ENCODE assay signal across 21 cellular contexts in the genomic region with DNA sequence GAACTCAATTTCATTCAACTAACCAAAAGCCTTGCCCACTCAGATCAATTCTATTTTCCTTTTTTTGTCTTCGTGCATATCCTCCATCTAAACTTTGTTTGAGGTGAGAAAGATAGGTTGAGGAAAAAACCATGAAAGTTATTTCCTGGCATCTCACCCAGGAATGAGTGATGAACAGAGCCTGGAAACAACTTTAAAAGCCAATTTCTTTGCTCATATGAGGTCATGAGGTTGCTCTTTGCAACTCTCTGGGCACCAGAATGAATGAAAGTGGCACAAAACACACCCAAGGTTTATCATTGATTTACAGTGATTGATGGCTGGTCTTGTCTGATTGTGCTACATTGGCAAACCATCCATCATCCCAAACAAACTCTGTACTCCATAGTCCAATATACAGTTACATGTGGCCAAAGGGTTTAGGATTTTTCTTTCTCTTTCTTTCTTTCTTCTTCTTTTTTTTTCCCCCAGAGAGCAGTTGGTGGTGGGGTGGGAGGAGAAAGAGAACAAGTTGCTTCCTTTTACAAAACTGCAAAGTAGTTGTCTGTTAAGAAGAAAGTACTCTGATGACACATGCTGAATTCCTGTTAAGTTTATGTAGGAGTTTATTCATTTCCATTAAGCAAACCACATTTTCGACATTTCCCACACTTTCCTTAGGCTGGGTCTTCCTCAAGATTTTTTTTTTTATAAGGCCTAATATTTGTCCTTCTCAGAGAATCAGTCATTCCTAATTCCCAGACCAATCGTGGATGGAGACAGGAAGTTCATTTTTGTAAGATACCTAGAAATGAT.
DNase-seq lines count a peak whose midpoint lies in the region; ATAC-seq and TF ChIP-seq lines count a peak whose summit lies in the region.
"Had no signal": no experiment of that assay in that cellular context is flagged by ENCODE, and none has a peak within 500 bp of the region (broad histone marks: within the 10 kb centered on the region; RNA-seq: fewer than 3 reads in every experiment).

No MANE protein-coding gene starts in this region.

- no peaks in the 10 kb centered on the region for H3K9me3 ChIP-seq in RWPE2 (ENCODE audit: severe bottlenecking)
- no peaks in the 10 kb centered on the region for H3K9me3 ChIP-seq in sigmoid colon
- no peaks in the 10 kb centered on the region for H3K9me3 ChIP-seq in mucosa of descending colon
- H3K9me3 ChIP-seq: right atrium auricular region had no signal

- H3K36me3 ChIP-seq in RWPE2 (ENCODE audit: low read depth) (no peaks in the 10 kb centered on the region), sigmoid colon (no peaks in the 10 kb centered on the region), mucosa of descending colon (ENCODE audit: low read depth) (no peaks in the 10 kb centered on the region)
- H3K36me3 ChIP-seq: right atrium auricular region had no signal

- H3K27ac Mint-ChIP-seq in stimulated activated naive CD8-positive, alpha-beta T cell treated with anti-CD3 and anti-CD28 coated beads, Interleukin-15, amount 100 ng/mL, for 72 hours, result no peak overlapping the region
- H3K27ac Mint-ChIP-seq: natural killer cell treated with Interleukin-12 subunit alpha and Interleukin-12 subunit beta and Interleukin-15 and Interleukin-18, amount 100 ng/mL, for 72 hours had no signal

- no peaks in the 10 kb centered on the region for H3K27me3 Mint-ChIP-seq in stimulated activated naive CD8-positive, alpha-beta T cell treated with anti-CD3 and anti-CD28 coated beads, Interleukin-15, amount 100 ng/mL, for 72 hours

- H3K4me1 ChIP-seq in RWPE2 (ENCODE audit: insufficient read depth, poor library complexity, severe bottlenecking) (peaks cover 12% of the 10 kb centered on the region), sigmoid colon (no peaks in the 10 kb centered on the region), mucosa of descending colon (ENCODE audit: low read depth) (no peaks in the 10 kb centered on the region)

- DNase-seq in NOMO-1 treated with DMSO at 0.1 percent for 48 hours (lab: John Stamatoyannopoulos, UW; ENCODE audit: unreplicated experiment) (peak; percentile 44), NOMO-1 treated with dmso at 0.1 percent for 144 hours (lab: John Stamatoyannopoulos, UW; ENCODE audit: unreplicated experiment) (no peak), RWPE2 (ENCODE audit: low spot score) (no peak), fibroblast of pulmonary artery (ENCODE audit: low read depth) (peak; percentile 72), sigmoid colon (no peak), mucosa of descending colon (no peak)
- no peak for DNase-seq in stimulated activated naive CD8-positive, alpha-beta T cell treated with anti-CD3 and anti-CD28 coated beads, Interleukin-15, amount 100 ng/mL, for 72 hours
- DNase-seq: 8988T; activated CD4-positive, CD25-positive, alpha-beta regulatory T cell; activated naive CD4-positive, alpha-beta T cell treated with Interleukin-2 at 50 U/mL for 16 hours; Calu3; hippocampal formation; NCI-H2171 treated with DMSO at 0.1 percent for 48 hours; NK-92 treated with Interleukin-12 subunit alpha and Interleukin-12 subunit beta, amount 100 ng/mL, for 24 hours; stimulated activated naive CD4-positive, alpha-beta T cell treated with Interleukin-2 at 50 U/mL for 16 hours; SW 1271 had no signal

- H3K4me3 ChIP-seq in RWPE2 (ENCODE audit: severe bottlenecking), result no peak overlapping the region
- no peak overlapping the region for H3K4me3 ChIP-seq in fibroblast of pulmonary artery (replicated peaks; ENCODE audit: low read depth, low read length)
- H3K4me3 ChIP-seq in sigmoid colon, result no peak overlapping the region
- no peak overlapping the region for H3K4me3 ChIP-seq in mucosa of descending colon
- H3K4me3 ChIP-seq: right atrium auricular region had no signal

- H3K27ac ChIP-seq in RWPE2 (ENCODE audit: poor library complexity, severe bottlenecking) (peak overlapping the region; percentile 22), sigmoid colon (no peak overlapping the region)
- H3K27ac ChIP-seq: right atrium auricular region had no signal

- H3K4me1 Mint-ChIP-seq in stimulated activated naive CD8-positive, alpha-beta T cell treated with anti-CD3 and anti-CD28 coated beads, Interleukin-15, amount 100 ng/mL, for 72 hours, result no peaks in the 10 kb centered on the region

- H3K9me3 Mint-ChIP-seq in stimulated activated naive CD8-positive, alpha-beta T cell treated with anti-CD3 and anti-CD28 coated beads, Interleukin-15, amount 100 ng/mL, for 72 hours, result peaks cover 0 to 7% of the 10 kb centered on the region in 2 donors
- H3K9me3 Mint-ChIP-seq: natural killer cell treated with Interleukin-12 subunit alpha and Interleukin-12 subunit beta and Interleukin-15 and Interleukin-18, amount 100 ng/mL, for 72 hours had no signal

- peak; percentile 19; the same call in 1 of the 3 replicates for ATAC-seq in RWPE2 (ENCODE audit: low read depth)
- no peak for ATAC-seq in stimulated activated naive CD8-positive, alpha-beta T cell treated with anti-CD3 and anti-CD28 coated beads, Interleukin-15, amount 100 ng/mL, for 72 hours
- ATAC-seq in GM21390 (IDR thresholded peaks at IDR 0.05; ENCODE audit: unreplicated experiment), result no peak
- ATAC-seq in mucosa of descending colon, result no peak
- ATAC-seq: HCT116; left lobe of liver; natural killer cell treated with Interleukin-12 subunit alpha and Interleukin-12 subunit beta and Interleukin-15 and Interleukin-18, amount 100 ng/mL, for 72 hours had no signal

- intact Hi-C loops in sigmoid colon (cut with DNase I), result no loop called here
- intact Hi-C loops in mucosa of descending colon (cut with DNase I, micrococcal nuclease), result no loop called here

- TF ChIP-seq EP300 in sigmoid colon (IDR thresholded peaks at IDR 0.05), result no peak

- TF ChIP-seq CTCF in RWPE2 (IDR thresholded peaks at IDR 0.05; ENCODE audit: poor library complexity, severe bottlenecking) (no peak), fibroblast of pulmonary artery (IDR thresholded peaks at IDR 0.05; ENCODE audit: low read length, missing control alignments) (no peak), sigmoid colon (IDR thresholded peaks at IDR 0.05) (no peak), mucosa of descending colon (IDR thresholded peaks at IDR 0.05) (no peak)

- WGBS in sigmoid colon, 2 donors, result 64 to 72% methylated on average over 3 of the region's 3 CpGs

- no peak for TF ChIP-seq POLR2A in sigmoid colon (IDR thresholded peaks at IDR 0.05)

- H3K4me3 Mint-ChIP-seq in stimulated activated naive CD8-positive, alpha-beta T cell treated with anti-CD3 and anti-CD28 coated beads, Interleukin-15, amount 100 ng/mL, for 72 hours, result no peak overlapping the region
- H3K4me3 Mint-ChIP-seq: natural killer cell treated with Interleukin-12 subunit alpha and Interleukin-12 subunit beta and Interleukin-15 and Interleukin-18, amount 100 ng/mL, for 72 hours had no signal

- H3K27me3 ChIP-seq in RWPE2 (ENCODE audit: insufficient read depth, poor library complexity, severe bottlenecking), result no peaks in the 10 kb centered on the region
- no peaks in the 10 kb centered on the region for H3K27me3 ChIP-seq in sigmoid colon
- H3K27me3 ChIP-seq: right atrium auricular region had no signal

Comparison
In these comparisons a context has a peak if more than half of its experiments do, and no peak if none do; other contexts are left out.
1. DNase-seq: peak in NOMO-1 treated with DMSO at 0.1 percent for 48 hours (single experiment) and fibroblast of pulmonary artery (single experiment); none in NOMO-1 treated with dmso at 0.1 percent for 144 hours (single experiment), RWPE2 (single experiment), stimulated activated naive CD8-positive, alpha-beta T cell treated with anti-CD3 and anti-CD28 coated beads, Interleukin-15, amount 100 ng/mL, for 72 hours (0 of 2), sigmoid colon (single experiment) and mucosa of descending colon (0 of 3).